Comparison of ENCODE assay signal across 9 cellular contexts in the genomic region with DNA sequence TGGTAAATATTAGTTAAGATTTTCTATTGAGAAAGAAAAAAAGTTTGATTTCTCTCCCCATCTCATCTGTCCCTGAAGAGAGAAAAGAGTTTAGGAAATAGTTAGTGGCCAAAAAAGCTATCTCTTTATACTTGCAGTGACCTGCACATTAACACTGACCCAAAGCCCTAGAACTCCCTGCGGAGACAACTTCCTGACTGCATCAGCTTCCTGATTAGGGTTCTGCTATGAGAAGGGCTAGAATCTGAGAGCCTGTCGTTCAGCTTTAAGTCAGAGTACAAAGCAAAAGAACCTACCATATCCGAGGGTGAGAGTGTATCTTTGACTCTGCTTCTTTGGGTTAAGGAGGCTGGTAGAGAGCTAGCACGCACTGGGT. TPM values are rescaled to one million over a fixed set of nuclear protein-coding genes. Genes with fewer than 3 reads are reported as not detected.
A peak's percentile ranks its signal among the peaks of the same experiment; 100 is the strongest.
DNase-seq lines count a peak whose midpoint lies in the region; ATAC-seq and TF ChIP-seq lines count a peak whose summit lies in the region.
"Had no signal": no experiment of that assay in that cellular context is flagged by ENCODE, and none has a peak within 500 bp of the region (broad histone marks: within the 10 kb centered on the region; RNA-seq: fewer than 3 reads in every experiment).

No MANE protein-coding gene starts in this region.

- no peak overlapping the region for H3K14ac ChIP-seq in trophoblast cell (ENCODE audit: low read length)

- H3K4me3 ChIP-seq in body of pancreas: no peak overlapping the region
- no peak overlapping the region for H3K4me3 ChIP-seq in iPS-20b (ENCODE audit: low read length)
- peak overlapping the region in 3 of 8 donors; percentile 3 to 55 (median 26) for H3K4me3 ChIP-seq in spleen
- no peak overlapping the region for H3K4me3 ChIP-seq in trophoblast cell (ENCODE audit: low read depth, low read length)

- no peaks in the 10 kb centered on the region for H3K36me3 ChIP-seq in body of pancreas (replicated peaks in 1 of 2; ENCODE audit: insufficient read depth in 1 of 2, low read depth in 2 of 2)
- no peaks in the 10 kb centered on the region for H3K36me3 ChIP-seq in iPS-20b (ENCODE audit: insufficient read depth, low read depth, low read length)
- H3K36me3 ChIP-seq in spleen: peaks cover 0 to 90% (median 14%) of the 10 kb centered on the region in 6 donors
- H3K36me3 ChIP-seq in trophoblast cell (ENCODE audit: control insufficient read depth in 1 of 2, insufficient read depth in 2 of 2, low read length in 2 of 2): peaks cover 3 to 4% of the 10 kb centered on the region in 2 experiments

- no peak overlapping the region for H2AK5ac ChIP-seq in trophoblast cell (ENCODE audit: low read length)

- no peak overlapping the region for H3K4me3 Mint-ChIP-seq in activated T-cell treated with anti-CD3 and anti-CD28 coated beads, Interleukin-2, amount 50 U/mL, for 24 hours

- no peak overlapping the region for H2BK12ac ChIP-seq in trophoblast cell (ENCODE audit: low read length)

- H3K4me2 ChIP-seq in trophoblast cell (ENCODE audit: low read length): no peak overlapping the region

- DNase-seq in HT1080 (ENCODE audit: low read depth) (peak; percentile 39), body of pancreas (no peak), spleen (no peak), trophoblast cell (no peak), GM13976 (ENCODE audit: low spot score) (no peak)
- no peak for DNase-seq in stimulated activated CD4-positive, alpha-beta T cell treated with anti-CD3 and anti-CD28 coated beads, Interleukin-2, amount 100 ng/mL, for 24 hours
- no peak for DNase-seq in activated T-cell treated with anti-CD3 and anti-CD28 coated beads, Interleukin-2, amount 50 U/mL, for 24 hours
- DNase-seq: stimulated activated naive CD4-positive, alpha-beta T cell treated with Interleukin-2 at 50 U/mL for 16 hours had no signal

- no peak overlapping the region for H4K12ac ChIP-seq in trophoblast cell (ENCODE audit: low read depth, low read length)

- no peak overlapping the region for H2BK120ac ChIP-seq in trophoblast cell (ENCODE audit: insufficient read depth, low read length, poor library complexity)

- H3K27ac ChIP-seq in body of pancreas: peak overlapping the region; percentile 75 to 86 (median 85)
- no peak overlapping the region for H3K27ac ChIP-seq in iPS-20b (ENCODE audit: low read length)
- peak overlapping the region; percentile 62 to 90 (median 85) for H3K27ac ChIP-seq in spleen
- no peak overlapping the region for H3K27ac ChIP-seq in trophoblast cell (ENCODE audit: low read depth, low read length)

- no peaks in the 10 kb centered on the region for H3K79me1 ChIP-seq in trophoblast cell (ENCODE audit: low read length)

- in situ Hi-C loops in GM13976 (cut with MboI; ENCODE audit: low sequenced_read_pairs, unreplicated experiment): no loop called here

- no peaks in the 10 kb centered on the region for H3K79me2 ChIP-seq in trophoblast cell (ENCODE audit: control insufficient read depth, insufficient read depth, low read length, poor library complexity)

- H4K8ac ChIP-seq in trophoblast cell (ENCODE audit: low read depth, low read length): no peak overlapping the region

- peaks cover 16% of the 10 kb centered on the region for H3K4me1 Mint-ChIP-seq in activated T-cell treated with anti-CD3 and anti-CD28 coated beads, Interleukin-2, amount 50 U/mL, for 24 hours (ENCODE audit: low read depth)

- no peaks in the 10 kb centered on the region for H3K9me3 Mint-ChIP-seq in activated T-cell treated with anti-CD3 and anti-CD28 coated beads, Interleukin-2, amount 50 U/mL, for 24 hours

- H3K9me3 ChIP-seq in body of pancreas: no peaks in the 10 kb centered on the region
- no peaks in the 10 kb centered on the region for H3K9me3 ChIP-seq in iPS-20b (ENCODE audit: insufficient read depth, low read depth, low read length)
- no peaks in the 10 kb centered on the region for H3K9me3 ChIP-seq in spleen
- no peaks in the 10 kb centered on the region for H3K9me3 ChIP-seq in trophoblast cell (ENCODE audit: insufficient read depth, low read depth, low read length)

- 20 to 25% methylated on average over 4 of the region's 4 CpGs for WGBS in body of pancreas, 2 donors
- WGBS in spleen, 5 donors: 18 to 34% (median 20%) methylated on average over 4 of the region's 4 CpGs
- no CpG with 5 or more reads among the region's 4 CpGs for WGBS in trophoblast cell (ENCODE audit: extremely low coverage, insufficient coverage, insufficient read length)

- H3K4me1 ChIP-seq in body of pancreas: peaks cover 27% of the 10 kb centered on the region
- H3K4me1 ChIP-seq in iPS-20b (ENCODE audit: insufficient read depth, low read length): peaks cover 21% of the 10 kb centered on the region
- H3K4me1 ChIP-seq in spleen: peaks cover 23 to 63% (median 39%) of the 10 kb centered on the region in 6 donors
- H3K4me1 ChIP-seq in trophoblast cell (ENCODE audit: control insufficient read depth in 1 of 2, insufficient read depth in 2 of 2, low read length in 2 of 2): peaks cover 0 to 6% of the 10 kb centered on the region in 2 experiments

- H3K27me3 ChIP-seq in body of pancreas (no peaks in the 10 kb centered on the region), iPS-20b (ENCODE audit: insufficient read depth, low read length) (no peaks in the 10 kb centered on the region), spleen (replicated peaks in 1 of 7) (no peaks in the 10 kb centered on the region), trophoblast cell (ENCODE audit: insufficient read depth, low read length) (no peaks in the 10 kb centered on the region)

- no peak overlapping the region for H3K27ac Mint-ChIP-seq in activated T-cell treated with anti-CD3 and anti-CD28 coated beads, Interleukin-2, amount 50 U/mL, for 24 hours

- no peak overlapping the region for H2AFZ ChIP-seq in trophoblast cell (ENCODE audit: insufficient read depth, low read length, poor library complexity)

- intact Hi-C loops in body of pancreas (cut with DNase I): no loop called here
- intact Hi-C loops in spleen (cut with DNase I; ENCODE audit: low total_unique reads): no loop called here

- peak; percentile 23 for ATAC-seq in body of pancreas

- H3K4ac ChIP-seq in trophoblast cell (ENCODE audit: low read depth, low read length): no peak overlapping the region

- no peak overlapping the region for H3K18ac ChIP-seq in trophoblast cell (ENCODE audit: low read length)

- no peak overlapping the region for H3K23ac ChIP-seq in trophoblast cell (ENCODE audit: low read length)

- H2BK5ac ChIP-seq in trophoblast cell (ENCODE audit: low read depth, low read length, poor library complexity): no peak overlapping the region

- TF ChIP-seq CTCF in body of pancreas (IDR thresholded peaks at IDR 0.05) (no peak), spleen (IDR thresholded peaks at IDR 0.05 in 8 of 11, conservative IDR thresholded peaks at IDR 0.05 in 3 of 11) (no peak), GM13976 (IDR thresholded peaks at IDR 0.05; ENCODE audit: borderline replicate concordance, control extremely low read depth, extremely low read depth, insufficient read depth, missing control alignments) (no peak)

- H4K91ac ChIP-seq in trophoblast cell (ENCODE audit: low read depth, low read length): no peak overlapping the region

- H3K36me3 Mint-ChIP-seq in activated T-cell treated with anti-CD3 and anti-CD28 coated beads, Interleukin-2, amount 50 U/mL, for 24 hours (ENCODE audit: low read depth): peaks cover 48% of the 10 kb centered on the region

- H3K9ac ChIP-seq in iPS-20b (ENCODE audit: low read depth, low read length) (0 out of 2 replicates have a peak overlapping the region, but pooled peaks have one; percentile 2), trophoblast cell (ENCODE audit: low read length) (no peak overlapping the region)

- no peaks in the 10 kb centered on the region for H3K27me3 Mint-ChIP-seq in activated T-cell treated with anti-CD3 and anti-CD28 coated beads, Interleukin-2, amount 50 U/mL, for 24 hours

- no peak for TF ChIP-seq POLR2A in body of pancreas (IDR thresholded peaks at IDR 0.05)
- TF ChIP-seq POLR2A in spleen (IDR thresholded peaks at IDR 0.05): no peak

RNA-seq across cellular contexts. Expression of gene LIMD2, which starts 24.7 kb away (rescaled TPM):
- 15.9 and 20.7 TPM in 2 replicates for total RNA-seq in HT1080 (2014; rRNA removed; shearing (Covaris generic))
- polyA plus RNA-seq in HT1080 (2015; cell fraction: cytosol; rRNA removed): 15.2 and 16.4 TPM in 2 replicates
- 29.8 and 33.4 TPM in 2 replicates for polyA plus RNA-seq in HT1080 (2015; cell fraction: nucleus; rRNA removed)
- total RNA-seq in body of pancreas (1 to 10 TPM; 4.9 to 9.6 TPM), spleen (100 to 1,000 TPM; 211 to 381 (median 249) TPM)
- polyA plus RNA-seq in spleen: 100 to 1,000 TPM; 414 to 554 (median 480) TPM
- polyA plus RNA-seq in trophoblast cell (2013): 25.4 TPM in 2 replicates

RNA-seq across cellular contexts. Expression of gene MAP3K3, which starts 53.0 kb away (rescaled TPM):
- total RNA-seq in HT1080 (2014; rRNA removed; shearing (Covaris generic)): 26.0 and 33.1 TPM in 2 replicates
- polyA plus RNA-seq in HT1080 (2015; cell fraction: cytosol; rRNA removed): 14.7 and 16.6 TPM in 2 replicates
- 20.1 and 20.6 TPM in 2 replicates for polyA plus RNA-seq in HT1080 (2015; cell fraction: nucleus; rRNA removed)
- total RNA-seq in body of pancreas (10 to 100 TPM; 21.0 to 33.3 TPM), spleen (100 to 1,000 TPM in 2 of 7 donors, 10 to 100 TPM in 5; 69.9 to 125 (median 94.9) TPM)
- 10 to 100 TPM; 12.2 to 34.1 (median 17.3) TPM for polyA plus RNA-seq in spleen
- polyA plus RNA-seq in trophoblast cell (2013): 8.1 and 8.2 TPM in 2 replicates

Comparison
In these comparisons a context has a peak if more than half of its experiments do, and no peak if none do; other contexts are left out.
1. H3K27ac ChIP-seq: peak in body of pancreas (4 of 4) and spleen (8 of 8); none in iPS-20b (single experiment) and trophoblast cell (single experiment).